9 cellular contexts compared by ENCODE assay signal in the genomic region with DNA sequence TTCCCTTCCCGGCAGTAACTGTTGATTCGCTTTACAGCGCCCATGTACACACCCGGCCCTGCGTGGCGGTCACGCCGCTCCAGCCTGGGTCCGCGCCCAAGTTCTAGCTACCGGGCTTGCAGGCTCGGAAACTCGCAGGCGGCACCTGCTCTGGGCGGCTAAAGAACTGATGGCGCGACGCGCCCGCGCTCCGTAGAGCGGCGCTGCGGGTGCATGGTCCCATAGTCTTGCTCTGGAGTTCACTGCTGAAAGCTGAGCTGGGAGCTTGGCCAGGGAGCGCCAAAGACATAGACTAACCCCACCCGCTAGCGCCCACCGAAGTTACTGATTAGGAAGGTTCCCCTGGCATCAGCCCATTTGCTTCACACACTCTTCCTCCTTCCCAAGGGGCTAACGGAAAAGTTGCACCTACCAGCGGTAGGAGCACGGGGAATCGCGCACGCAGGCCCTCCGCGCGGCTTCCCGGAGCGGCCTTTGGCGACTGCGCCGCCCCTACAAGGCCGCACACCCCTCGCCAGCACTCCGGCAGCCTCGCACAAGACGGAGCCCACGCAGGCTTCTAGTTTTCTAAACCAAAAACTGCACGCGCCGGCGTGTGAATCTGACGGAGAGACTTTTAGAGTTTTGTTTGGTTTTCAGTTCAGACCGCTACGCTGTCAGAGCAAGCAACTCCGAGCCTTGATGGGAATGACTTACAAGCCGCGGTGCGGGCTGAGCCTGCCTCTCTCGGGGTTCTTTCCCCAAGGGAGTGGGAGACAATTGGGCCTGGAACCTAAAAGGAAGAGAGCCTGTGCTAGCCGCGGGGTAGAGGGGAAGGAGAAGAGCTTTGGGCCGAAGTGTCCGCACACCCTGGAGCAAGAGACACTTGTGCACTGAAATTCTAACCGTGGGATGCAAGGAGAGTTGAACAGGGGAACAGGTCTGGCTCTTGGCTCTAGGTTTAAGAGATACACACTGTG. TPM values are rescaled to one million over a fixed set of nuclear protein-coding genes. Genes with fewer than 3 reads are reported as not detected.
DNase-seq lines count a peak whose midpoint lies in the region; ATAC-seq, FAIRE-seq and TF ChIP-seq lines count a peak whose summit lies in the region.
"Had no signal": no experiment of that assay in that cellular context is flagged by ENCODE, and none has a peak within 500 bp of the region (broad histone marks: within the 10 kb centered on the region; RNA-seq: fewer than 3 reads in every experiment).

No MANE protein-coding gene starts in this region.

- no peak for TF ChIP-seq CTCF in WTC11 (IDR thresholded peaks at IDR 0.05)
- TF ChIP-seq CTCF in fibroblast of mammary gland (conservative IDR thresholded peaks at IDR 0.05; ENCODE audit: control insufficient read depth, insufficient read depth, low read depth, low read length): no peak

- no peak for FAIRE-seq in GM19239 (lab: Jason Lieb, UNC)

- peak; percentile 73 for DNase-seq in activated CD4-positive, alpha-beta T cell treated with anti-CD3 and anti-CD28 coated beads, Interleukin-2, amount 10 ng/mL, durations not matched to agents 24 days and 14 days
- no peak for DNase-seq in activated CD4-positive, alpha-beta T cell treated with anti-CD3 and anti-CD28 coated beads, Interleukin-2, amount 50 U/mL, for 4 hours
- peak; percentile 54 for DNase-seq in M059J (ENCODE audit: low read depth)
- no peak for DNase-seq in WTC11 (ENCODE audit: low spot score)
- DNase-seq in fibroblast of mammary gland (ENCODE audit: low read depth): peak; percentile 29
- no peak for DNase-seq in natural killer cell treated with Interleukin-12 subunit alpha and Interleukin-12 subunit beta and Interleukin-15 and Interleukin-18, amount 100 ng/mL, for 72 hours (ENCODE audit: low spot score)
- DNase-seq in epidermal melanocyte (ENCODE audit: insufficient read length, low spot score): no peak
- no peak for DNase-seq in GM19239 (ENCODE audit: insufficient read length, low spot score)

- ATAC-seq in WTC11: peak; percentile 5
- ATAC-seq in natural killer cell treated with Interleukin-12 subunit alpha and Interleukin-12 subunit beta and Interleukin-15 and Interleukin-18, amount 100 ng/mL, for 72 hours: peak in 1 of 2 donors; percentile 25

- peaks cover 81% of the 10 kb centered on the region for H3K27me3 Mint-ChIP-seq in activated CD4-positive, alpha-beta T cell treated with anti-CD3 and anti-CD28 coated beads, Interleukin-2, amount 10 ng/mL, durations not matched to agents 24 days and 14 days
- H3K27me3 Mint-ChIP-seq in WTC11 (ENCODE audit: low read depth): peaks cover 97% of the 10 kb centered on the region
- H3K27me3 Mint-ChIP-seq in natural killer cell treated with Interleukin-12 subunit alpha and Interleukin-12 subunit beta and Interleukin-15 and Interleukin-18, amount 100 ng/mL, for 72 hours: peaks cover 52 to 77% of the 10 kb centered on the region in 2 donors

- peaks cover 3% of the 10 kb centered on the region for H3K9me3 Mint-ChIP-seq in activated CD4-positive, alpha-beta T cell treated with anti-CD3 and anti-CD28 coated beads, Interleukin-2, amount 10 ng/mL, durations not matched to agents 24 days and 14 days
- no peaks in the 10 kb centered on the region for H3K9me3 Mint-ChIP-seq in WTC11
- no peaks in the 10 kb centered on the region for H3K9me3 Mint-ChIP-seq in natural killer cell treated with Interleukin-12 subunit alpha and Interleukin-12 subunit beta and Interleukin-15 and Interleukin-18, amount 100 ng/mL, for 72 hours

- intact Hi-C loops in activated CD4-positive, alpha-beta T cell treated with anti-CD3 and anti-CD28 coated beads, Interleukin-2, amount 10 ng/mL, durations not matched to agents 24 days and 14 days (cut with micrococcal nuclease): loop anchor here (1.0 to 10.0 kb wide), 5 partner anchors 8 to 1629 kb away; partner anchors contain the start of gene SIM1

- H3K4me3 Mint-ChIP-seq in activated CD4-positive, alpha-beta T cell treated with anti-CD3 and anti-CD28 coated beads, Interleukin-2, amount 10 ng/mL, durations not matched to agents 24 days and 14 days: peak overlapping the region; percentile 81
- peak overlapping the region; percentile 76 for H3K4me3 Mint-ChIP-seq in WTC11
- H3K4me3 Mint-ChIP-seq in natural killer cell treated with Interleukin-12 subunit alpha and Interleukin-12 subunit beta and Interleukin-15 and Interleukin-18, amount 100 ng/mL, for 72 hours: peak overlapping the region; percentile 81

- POLR2A ChIA-PET in WTC11 (lab: Charles Lee): interaction anchor here (1.6 kb wide), 1 partner anchor 10 kb away, joined by 14 read pairs; no protein-coding TSS in a partner anchor

- H3K36me3 Mint-ChIP-seq in activated CD4-positive, alpha-beta T cell treated with anti-CD3 and anti-CD28 coated beads, Interleukin-2, amount 10 ng/mL, durations not matched to agents 24 days and 14 days (ENCODE audit: low read depth): peaks cover 3% of the 10 kb centered on the region
- no peaks in the 10 kb centered on the region for H3K36me3 Mint-ChIP-seq in WTC11
- H3K36me3 Mint-ChIP-seq in natural killer cell treated with Interleukin-12 subunit alpha and Interleukin-12 subunit beta and Interleukin-15 and Interleukin-18, amount 100 ng/mL, for 72 hours: no peaks in the 10 kb centered on the region

- peak overlapping the region; percentile 27 for H3K4me3 ChIP-seq in fibroblast of mammary gland (ENCODE audit: control insufficient read depth, low read depth, low read length)

- peak overlapping the region; percentile 67 for H3K27ac Mint-ChIP-seq in activated CD4-positive, alpha-beta T cell treated with anti-CD3 and anti-CD28 coated beads, Interleukin-2, amount 10 ng/mL, durations not matched to agents 24 days and 14 days
- H3K27ac Mint-ChIP-seq in WTC11: no peak overlapping the region
- peak overlapping the region in 1 of 2 donors; percentile 10 for H3K27ac Mint-ChIP-seq in natural killer cell treated with Interleukin-12 subunit alpha and Interleukin-12 subunit beta and Interleukin-15 and Interleukin-18, amount 100 ng/mL, for 72 hours

- CTCF ChIA-PET in WTC11 (lab: Charles Lee): interaction anchor here (1.0 to 2.5 kb wide), 6 partner anchors 11 to 1107 kb away, joined by 3 to 10 read pairs (median 4); no protein-coding TSS in a partner anchor

- H3K4me1 Mint-ChIP-seq in activated CD4-positive, alpha-beta T cell treated with anti-CD3 and anti-CD28 coated beads, Interleukin-2, amount 10 ng/mL, durations not matched to agents 24 days and 14 days: peaks cover 31% of the 10 kb centered on the region
- peaks cover 65% of the 10 kb centered on the region for H3K4me1 Mint-ChIP-seq in WTC11
- H3K4me1 Mint-ChIP-seq in natural killer cell treated with Interleukin-12 subunit alpha and Interleukin-12 subunit beta and Interleukin-15 and Interleukin-18, amount 100 ng/mL, for 72 hours (ENCODE audit: low read depth in 2 of 2): peaks cover 27 to 34% of the 10 kb centered on the region in 2 donors

TF ChIP-seq in WTC11, 78 proteins besides CTCF, POLR2A, EP300 and RAD21 (continues in another document):
- TF ChIP-seq ZNF423 (CRISPR knock-in tag; IDR thresholded peaks at IDR 0.05) (no peak), ARID4B (CRISPR knock-in tag; IDR thresholded peaks at IDR 0.05; ENCODE audit: borderline replicate concordance) (no peak), ZNF121 (CRISPR knock-in tag; IDR thresholded peaks at IDR 0.05) (no peak), ZBTB21 (CRISPR knock-in tag; IDR thresholded peaks at IDR 0.05; ENCODE audit: borderline replicate concordance) (no peak), NFE2L1 (CRISPR knock-in tag; IDR thresholded peaks at IDR 0.05) (no peak), ESRRA (CRISPR knock-in tag; IDR thresholded peaks at IDR 0.05; ENCODE audit: borderline replicate concordance) (no peak), MYBL2 (CRISPR knock-in tag; IDR thresholded peaks at IDR 0.05) (no peak), FOXK1 (CRISPR knock-in tag; IDR thresholded peaks at IDR 0.05) (no peak), NR1H2 (CRISPR knock-in tag; IDR thresholded peaks at IDR 0.05) (no peak), GABPB1 (CRISPR knock-in tag; IDR thresholded peaks at IDR 0.05) (no peak), ZNF138 (CRISPR knock-in tag; conservative IDR thresholded peaks at IDR 0.05) (no peak), ZNF416 (CRISPR knock-in tag; IDR thresholded peaks at IDR 0.05) (no peak)

RNA-seq across cellular contexts. Expression of gene POU3F2, which starts 1.0 kb away (rescaled TPM):
- not detected in 2 replicates for total RNA-seq in activated CD4-positive, alpha-beta T cell treated with anti-CD3 and anti-CD28 coated beads, Interleukin-2, amount 10 ng/mL, durations not matched to agents 24 days and 14 days
- 3.3 and 6.2 TPM in 2 replicates for total RNA-seq in M059J (2014; rRNA removed; shearing (Covaris generic))
- 0.07 to 0.14 TPM (median 0.14 TPM) in 3 replicates for total RNA-seq in WTC11 (2021)
- not detected for total RNA-seq in natural killer cell treated with Interleukin-12 subunit alpha and Interleukin-12 subunit beta and Interleukin-15 and Interleukin-18, amount 100 ng/mL, for 72 hours
- total RNA-seq: glomerular endothelial cell had no signal

Comparison
In these comparisons a context has a peak if more than half of its experiments do, and no peak if none do; other contexts are left out.
1. DNase-seq: peak in activated CD4-positive, alpha-beta T cell treated with anti-CD3 and anti-CD28 coated beads, Interleukin-2, amount 10 ng/mL, durations not matched to agents 24 days and 14 days (single experiment), M059J (single experiment) and fibroblast of mammary gland (single experiment); none in activated CD4-positive, alpha-beta T cell treated with anti-CD3 and anti-CD28 coated beads, Interleukin-2, amount 50 U/mL, for 4 hours (0 of 2), WTC11 (single experiment), natural killer cell treated with Interleukin-12 subunit alpha and Interleukin-12 subunit beta and Interleukin-15 and Interleukin-18, amount 100 ng/mL, for 72 hours (single experiment), epidermal melanocyte (single experiment) and GM19239 (single experiment).
2. Peak in every context shown above with its lines, with median percentiles within 50 percentile points of each other: H3K4me3 Mint-ChIP-seq.